ENCODE assay signal across 1 cellular context in genomic region chr3:157174616-157175498, GRCh38.
A peak's percentile ranks its signal among the peaks of the same experiment; 100 is the strongest.
TF ChIP-seq lines count a peak whose summit lies in the region.

No MANE protein-coding gene starts in this region.

TF ChIP-seq in HEK293, 187 proteins besides CTCF, POLR2A, EP300 and RAD21 (continued from another document and continues in another):
- TF ChIP-seq ZBTB11 (tag by site-specific recombination; conservative IDR thresholded peaks at IDR 0.05; ENCODE audit: low read depth) (peak; percentile 96), PRDM6 (tag by site-specific recombination; IDR thresholded peaks at IDR 0.05) (no peak), YY2 (tag by site-specific recombination; IDR thresholded peaks at IDR 0.05) (no peak), ZNF214 (tag by site-specific recombination; IDR thresholded peaks at IDR 0.05; ENCODE audit: borderline replicate concordance) (no peak), ZSCAN30 (tag by site-specific recombination; IDR thresholded peaks at IDR 0.05) (peak; percentile 66; the same call in 1 of the 2 replicates), ZNF548 (tag by site-specific recombination; IDR thresholded peaks at IDR 0.05) (no peak), KLF16 (tag by site-specific recombination; IDR thresholded peaks at IDR 0.05) (peak; percentile 79), ZNF791 (tag by site-specific recombination; IDR thresholded peaks at IDR 0.05) (no peak), ZNF24 (tag by site-specific recombination; IDR thresholded peaks at IDR 0.05) (peak; percentile 87), ZNF76 (tag by site-specific recombination; IDR thresholded peaks at IDR 0.05; ENCODE audit: borderline replicate concordance, low read depth) (peak; percentile 85), ZNF621 (tag by site-specific recombination; IDR thresholded peaks at IDR 0.05) (no peak), ZNF223 (tag by site-specific recombination; IDR thresholded peaks at IDR 0.05) (no peak), YY1 (tag by site-specific recombination; IDR thresholded peaks at IDR 0.05) (peak; percentile 35; the same call in 1 of the 2 replicates), REPIN1 (tag by site-specific recombination; IDR thresholded peaks at IDR 0.05; ENCODE audit: low read depth) (no peak), ZNF560 (tag by site-specific recombination; IDR thresholded peaks at IDR 0.05; ENCODE audit: borderline replicate concordance) (no peak), MEIS1 (CRISPR knock-in tag; IDR thresholded peaks at IDR 0.05; ENCODE audit: borderline replicate concordance) (no peak), HOXA7 (CRISPR knock-in tag; IDR thresholded peaks at IDR 0.05; ENCODE audit: borderline replicate concordance) (no peak), ZNF623 (tag by site-specific recombination; IDR thresholded peaks at IDR 0.05) (no peak), KLF17 (tag by site-specific recombination; IDR thresholded peaks at IDR 0.05) (peak; percentile 81), ZEB2 (tag by site-specific recombination; IDR thresholded peaks at IDR 0.05) (peak; percentile 88), ZNF571 (tag by site-specific recombination; IDR thresholded peaks at IDR 0.05) (no peak), ZNF335 (tag by site-specific recombination; conservative IDR thresholded peaks at IDR 0.05) (peak; percentile 81), ZNF416 (tag by site-specific recombination; IDR thresholded peaks at IDR 0.05) (no peak), ZXDB (tag by site-specific recombination; IDR thresholded peaks at IDR 0.05) (peak; percentile 93), KLF1 (tag by site-specific recombination; IDR thresholded peaks at IDR 0.05) (peak; percentile 59), KLF8 (tag by site-specific recombination; IDR thresholded peaks at IDR 0.05) (peak; percentile 86), SP3 (tag by site-specific recombination; IDR thresholded peaks at IDR 0.05) (peak; percentile 90), HOXC10 (CRISPR knock-in tag; IDR thresholded peaks at IDR 0.05) (no peak), ZNF239 (tag by site-specific recombination; IDR thresholded peaks at IDR 0.05) (no peak), OVOL3 (tag by site-specific recombination; IDR thresholded peaks at IDR 0.05) (no peak), ZNF701 (tag by site-specific recombination; IDR thresholded peaks at IDR 0.05) (no peak), ZNF354C (tag by site-specific recombination; IDR thresholded peaks at IDR 0.05; ENCODE audit: borderline replicate concordance, low read depth) (no peak), PRDM2 (tag by site-specific recombination; IDR thresholded peaks at IDR 0.05; ENCODE audit: borderline replicate concordance) (no peak), ZSCAN18 (tag by site-specific recombination; IDR thresholded peaks at IDR 0.05) (no peak), ZNF18 (tag by site-specific recombination; IDR thresholded peaks at IDR 0.05) (peak; percentile 40; the same call in 1 of the 2 replicates), ZNF513 (tag by site-specific recombination; IDR thresholded peaks at IDR 0.05) (0 out of 2 replicates have a peak, but pooled peaks have one; percentile 14), TCF7L2 (IDR thresholded peaks at IDR 0.05; ENCODE audit: borderline replicate concordance, low read depth, low read length) (no peak), ZBTB7A (tag by site-specific recombination; IDR thresholded peaks at IDR 0.05; ENCODE audit: low read depth) (peak; percentile 41; the same call in 1 of the 2 replicates), ZNF830 (tag by site-specific recombination; IDR thresholded peaks at IDR 0.05; ENCODE audit: low read depth) (no peak), ZNF2 (tag by site-specific recombination; IDR thresholded peaks at IDR 0.05) (0 out of 2 replicates have a peak, but pooled peaks have one; percentile 19), ZNF112 (tag by site-specific recombination; IDR thresholded peaks at IDR 0.05) (no peak), AEBP2 (tag by site-specific recombination; IDR thresholded peaks at IDR 0.05; ENCODE audit: borderline replicate concordance) (no peak), ZNF114 (tag by site-specific recombination; IDR thresholded peaks at IDR 0.05) (no peak), ELK4 (IDR thresholded peaks at IDR 0.05; ENCODE audit: borderline replicate concordance, low read depth, low read length) (peak; percentile 94)
